In the genomic region with DNA sequence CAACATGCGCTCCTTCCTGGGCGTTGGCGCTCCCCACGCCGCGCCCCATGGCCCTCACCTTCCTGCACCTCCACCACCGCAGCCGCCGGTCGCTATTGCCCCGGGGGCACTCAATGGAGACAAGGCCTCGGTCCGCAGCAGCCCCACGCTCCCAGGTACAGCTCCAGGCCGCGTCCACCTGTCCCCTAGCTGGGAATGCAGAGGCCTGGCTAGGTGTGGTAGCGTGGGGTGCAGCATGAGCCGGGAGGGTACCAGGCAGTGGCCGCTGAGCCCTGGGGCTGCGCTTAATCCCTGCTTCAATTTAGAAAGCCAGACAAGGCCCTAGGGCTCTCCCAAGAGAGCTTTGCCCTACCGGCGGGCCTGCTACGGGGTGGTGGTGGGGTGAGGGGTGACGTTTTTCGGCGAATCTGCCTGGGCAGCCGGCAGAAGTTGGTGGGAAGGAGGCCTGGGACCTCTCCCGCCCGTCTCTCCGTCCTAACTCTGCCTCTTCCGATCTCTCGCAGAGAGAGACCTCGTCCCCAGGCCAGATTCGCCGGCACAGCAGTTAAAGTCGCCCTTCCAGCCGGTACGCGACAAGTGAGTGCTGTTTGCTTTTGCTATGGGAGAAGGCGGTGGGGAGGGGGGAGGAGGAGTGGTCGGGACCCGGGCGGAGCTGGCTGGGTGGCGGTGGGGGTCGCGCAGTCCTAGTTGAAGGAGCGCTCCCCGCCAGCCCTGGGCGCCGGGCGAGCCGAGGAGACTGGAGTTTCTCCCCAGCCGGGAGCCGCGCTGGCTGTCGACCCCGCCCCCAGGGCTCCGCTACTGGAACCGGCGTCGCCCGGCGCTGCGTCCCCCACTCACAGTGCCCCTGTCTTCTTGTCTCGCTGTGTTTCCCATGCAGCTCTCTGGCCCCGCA, we compare ENCODE assay signal across 14 cellular contexts. TPM values are rescaled to one million over a fixed set of nuclear protein-coding genes. Genes with fewer than 3 reads are reported as not detected.
DNase-seq lines count a peak whose midpoint lies in the region; ATAC-seq and TF ChIP-seq lines count a peak whose summit lies in the region.
"Had no signal": no experiment of that assay in that cellular context is flagged by ENCODE, and none has a peak within 500 bp of the region (broad histone marks: within the 10 kb centered on the region; RNA-seq: fewer than 3 reads in every experiment).

No MANE protein-coding gene starts in this region.

- H3K9me3 ChIP-seq in HUES48 (ENCODE audit: control insufficient read depth, insufficient read depth, low read length) = no peaks in the 10 kb centered on the region
- H3K9me3 ChIP-seq: BE2C had no signal

- H3K36me3 Mint-ChIP-seq in nephron (ENCODE audit: low read depth) = peaks cover 25% of the 10 kb centered on the region
- H3K36me3 Mint-ChIP-seq in stimulated activated effector memory CD8-positive, alpha-beta T cell treated with anti-CD3 and anti-CD28 coated beads, Interleukin-12 subunit alpha, Interleukin-12 subunit beta, amount 100 ng/mL, for 72 hours = no peaks in the 10 kb centered on the region

- peaks cover 20% of the 10 kb centered on the region for H3K4me1 Mint-ChIP-seq in nephron
- no peaks in the 10 kb centered on the region for H3K4me1 Mint-ChIP-seq in stimulated activated effector memory CD8-positive, alpha-beta T cell treated with anti-CD3 and anti-CD28 coated beads, Interleukin-12 subunit alpha, Interleukin-12 subunit beta, amount 100 ng/mL, for 72 hours

- H3K36me3 ChIP-seq in HUES48 (ENCODE audit: control insufficient read depth, insufficient read depth, low read length) = no peaks in the 10 kb centered on the region
- H3K36me3 ChIP-seq: BE2C had no signal

- peak overlapping the region; percentile 58 for H3K4me3 ChIP-seq in HUES48 (ENCODE audit: low read depth, low read length)
- peak overlapping the region; percentile 51 for H3K4me3 ChIP-seq in epithelial cell of proximal tubule (ENCODE audit: low read depth, low read length)

- H3K27me3 ChIP-seq in HUES48 (ENCODE audit: control insufficient read depth, insufficient read depth, low read length) = peaks cover 94% of the 10 kb centered on the region

- H3K27me3 Mint-ChIP-seq in nephron (ENCODE audit: low read depth) = peaks cover 92% of the 10 kb centered on the region

- H3K4me1 ChIP-seq in HUES48 (ENCODE audit: control insufficient read depth, insufficient read depth, low read length) = peaks cover 22% of the 10 kb centered on the region
- H3K4me1 ChIP-seq: BE2C, parathyroid adenoma had no signal

- ATAC-seq in stimulated activated effector memory CD8-positive, alpha-beta T cell treated with anti-CD3 and anti-CD28 coated beads, Interleukin-12 subunit alpha, Interleukin-12 subunit beta, amount 100 ng/mL, for 72 hours = no peak

- no peak for TF ChIP-seq CTCF in epithelial cell of proximal tubule (conservative IDR thresholded peaks at IDR 0.05; ENCODE audit: low read depth, low read length)
- TF ChIP-seq CTCF in nephron (IDR thresholded peaks at IDR 0.05; ENCODE audit: unreplicated experiment in 3 of 3) = no peak

- H3K27ac Mint-ChIP-seq in nephron = peak overlapping the region in 1 of 3 experiments; percentile 91
- H3K27ac Mint-ChIP-seq in stimulated activated effector memory CD8-positive, alpha-beta T cell treated with anti-CD3 and anti-CD28 coated beads, Interleukin-12 subunit alpha, Interleukin-12 subunit beta, amount 100 ng/mL, for 72 hours = no peak overlapping the region

- DNase-seq in AG20443 (ENCODE audit: low spot score) (peak; percentile 44), epithelial cell of proximal tubule (ENCODE audit: low read depth) (no peak), GM19240 (ENCODE audit: insufficient read length, low spot score) (no peak), GM03348 (ENCODE audit: low spot score) (no peak)
- no peak for DNase-seq in stimulated activated naive CD4-positive, alpha-beta T cell (lab: John Stamatoyannopoulos, UW)
- no peak for DNase-seq in stimulated activated effector memory CD8-positive, alpha-beta T cell treated with anti-CD3 and anti-CD28 coated beads, Interleukin-12 subunit alpha, Interleukin-12 subunit beta, amount 100 ng/mL, for 72 hours (ENCODE audit: low spot score in 2 of 2)
- DNase-seq: activated T-cell treated with anti-CD3 and anti-CD28 coated beads, Interleukin-2, amount 50 U/mL, for 48 hours; BE2C; effector memory CD4-positive, alpha-beta T cell had no signal

- H3K9me3 Mint-ChIP-seq in nephron = no peaks in the 10 kb centered on the region
- H3K9me3 Mint-ChIP-seq in stimulated activated effector memory CD8-positive, alpha-beta T cell treated with anti-CD3 and anti-CD28 coated beads, Interleukin-12 subunit alpha, Interleukin-12 subunit beta, amount 100 ng/mL, for 72 hours = peaks cover 9% of the 10 kb centered on the region
- H3K9me3 Mint-ChIP-seq: T-helper 1 cell treated with Interleukin-12 subunit alpha and Interleukin-12 subunit beta and Interleukin-4 antibody, amounts not matched to agents 30 μg/mL and 1 μg/mL, for 36 hours had no signal

- no peak overlapping the region for H3K27ac ChIP-seq in HUES48 (ENCODE audit: low read depth, low read length)
- H3K27ac ChIP-seq: parathyroid adenoma had no signal

- no peak overlapping the region for H3K9ac ChIP-seq in HUES48 (ENCODE audit: low read depth, low read length)
- H3K9ac ChIP-seq: parathyroid adenoma had no signal

- peak overlapping the region; percentile 59 to 76 (median 63) for H3K4me3 Mint-ChIP-seq in nephron
- no peak overlapping the region for H3K4me3 Mint-ChIP-seq in stimulated activated effector memory CD8-positive, alpha-beta T cell treated with anti-CD3 and anti-CD28 coated beads, Interleukin-12 subunit alpha, Interleukin-12 subunit beta, amount 100 ng/mL, for 72 hours
- H3K4me3 Mint-ChIP-seq: T-helper 1 cell treated with Interleukin-12 subunit alpha and Interleukin-12 subunit beta and Interleukin-4 antibody, amounts not matched to agents 30 μg/mL and 1 μg/mL, for 36 hours had no signal

RNA-seq across cellular contexts. Expression of a gene that starts 4.7 kb away (rescaled TPM):
- total RNA-seq in epithelial cell of proximal tubule = 18.0 and 22.1 TPM in 2 replicates
- total RNA-seq: mesenteric fat pad had no signal
